11 cellular contexts compared by ENCODE assay signal in genomic region chr10:13743101-13743693, GRCh38.
A peak's percentile ranks its signal among the peaks of the same experiment; 100 is the strongest.
DNase-seq lines count a peak whose midpoint lies in the region; ATAC-seq lines count a peak whose summit lies in the region.
"Had no signal": no experiment of that assay in that cellular context is flagged by ENCODE, and none has a peak within 500 bp of the region (broad histone marks: within the 10 kb centered on the region; RNA-seq: fewer than 3 reads in every experiment).

No MANE protein-coding gene starts in this region.

- peak overlapping the region in 1 of 2 donors; percentile 16 for H3K27ac Mint-ChIP-seq in natural killer cell treated with Interleukin-12 subunit alpha and Interleukin-12 subunit beta and Interleukin-15 and Interleukin-18, amount 100 ng/mL, for 72 hours
- H3K27ac Mint-ChIP-seq: stimulated activated naive CD8-positive, alpha-beta T cell treated with anti-CD3 and anti-CD28 coated beads, Interleukin-15, Interleukin-2, amounts not matched to agents 100 ng/mL and 50 ng/mL, for 24 hours had no signal

- no peak overlapping the region for H3K4me3 Mint-ChIP-seq in natural killer cell treated with Interleukin-12 subunit alpha and Interleukin-12 subunit beta and Interleukin-15 and Interleukin-18, amount 100 ng/mL, for 72 hours
- H3K4me3 Mint-ChIP-seq: stimulated activated naive CD8-positive, alpha-beta T cell treated with anti-CD3 and anti-CD28 coated beads, Interleukin-15, Interleukin-2, amounts not matched to agents 100 ng/mL and 50 ng/mL, for 24 hours had no signal

- peak; percentile 79 for ATAC-seq in GM18511 (IDR thresholded peaks at IDR 0.05; ENCODE audit: unreplicated experiment)
- ATAC-seq in HG02938 (IDR thresholded peaks at IDR 0.05; ENCODE audit: unreplicated experiment): peak; percentile 47
- ATAC-seq in natural killer cell treated with Interleukin-12 subunit alpha and Interleukin-12 subunit beta and Interleukin-15 and Interleukin-18, amount 100 ng/mL, for 72 hours: peak; percentile 36 to 48
- no peak for ATAC-seq in HG02763 (IDR thresholded peaks at IDR 0.05; ENCODE audit: unreplicated experiment)
- ATAC-seq: mucosa of descending colon had no signal

- H3K9me3 Mint-ChIP-seq in natural killer cell treated with Interleukin-12 subunit alpha and Interleukin-12 subunit beta and Interleukin-15 and Interleukin-18, amount 100 ng/mL, for 72 hours: no peaks in the 10 kb centered on the region
- H3K9me3 Mint-ChIP-seq: stimulated activated naive CD8-positive, alpha-beta T cell treated with anti-CD3 and anti-CD28 coated beads, Interleukin-15, Interleukin-2, amounts not matched to agents 100 ng/mL and 50 ng/mL, for 24 hours had no signal

- H3K36me3 Mint-ChIP-seq in natural killer cell treated with Interleukin-12 subunit alpha and Interleukin-12 subunit beta and Interleukin-15 and Interleukin-18, amount 100 ng/mL, for 72 hours: no peaks in the 10 kb centered on the region

- DNase-seq in UCSD-AML1 (lab: John Stamatoyannopoulos, UW; ENCODE audit: unreplicated experiment): peak; percentile 63
- DNase-seq in natural killer cell treated with Interleukin-12 subunit alpha and Interleukin-12 subunit beta and Interleukin-15 and Interleukin-18, amount 100 ng/mL, for 72 hours (ENCODE audit: low spot score): no peak
- no peak for DNase-seq in activated T-cell treated with anti-CD3 and anti-CD28 coated beads, Interleukin-2, amount 50 U/mL, for 1 hour
- no peak for DNase-seq in NOMO-1 treated with dmso at 0.1 percent for 144 hours (lab: John Stamatoyannopoulos, UW; ENCODE audit: unreplicated experiment)
- no peak for DNase-seq in activated T-cell treated with anti-CD3 and anti-CD28 coated beads for 4 hours
- DNase-seq: MG63, mucosa of descending colon had no signal

- H3K4me1 Mint-ChIP-seq in natural killer cell treated with Interleukin-12 subunit alpha and Interleukin-12 subunit beta and Interleukin-15 and Interleukin-18, amount 100 ng/mL, for 72 hours (ENCODE audit: low read depth in 2 of 2): peaks cover 0 to 4% of the 10 kb centered on the region in 2 donors

- H3K27me3 Mint-ChIP-seq in natural killer cell treated with Interleukin-12 subunit alpha and Interleukin-12 subunit beta and Interleukin-15 and Interleukin-18, amount 100 ng/mL, for 72 hours: peaks cover 17 to 25% of the 10 kb centered on the region in 2 donors
